In the genomic region with DNA sequence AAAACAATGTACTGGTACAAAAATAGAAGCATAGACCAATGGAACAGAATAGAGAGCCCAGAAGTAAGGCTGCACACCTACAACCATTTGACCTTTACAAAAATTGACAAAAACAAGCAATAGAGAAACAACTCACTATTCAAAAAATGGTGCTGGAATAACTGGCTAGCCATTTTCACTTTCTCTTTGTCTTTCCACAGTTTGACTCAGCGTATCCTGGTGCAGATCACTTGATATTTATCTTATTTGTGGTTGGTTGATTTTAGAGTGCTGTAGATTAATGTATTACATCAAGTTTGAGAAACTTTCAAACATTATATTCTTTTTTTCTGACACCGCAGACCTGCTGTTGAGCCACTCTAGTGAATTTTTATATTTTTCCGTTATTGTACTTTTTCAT, we compare ENCODE assay signal across 18 cellular contexts.
"Had no signal": no experiment of that assay in that cellular context is flagged by ENCODE, and none has a peak within 500 bp of the region (broad histone marks: within the 10 kb centered on the region; RNA-seq: fewer than 3 reads in every experiment).

No MANE protein-coding gene starts in this region.

- H3K4me3 ChIP-seq: adrenal gland, left lung, neural progenitor cell, ovary, right lobe of liver had no signal

- DNase-seq: activated CD4-positive, alpha-beta T cell treated with anti-CD3 and anti-CD28 coated beads, Interleukin-2, amount 50 U/mL, for 48 hours; activated CD8-positive, alpha-beta memory T cell treated with anti-CD3 and anti-CD28 coated beads, Interleukin-2, amount 10 ng/mL, durations not matched to agents 7 days and 5 days; activated effector memory CD4-positive, alpha-beta T cell treated with Interleukin-2 at 50 U/mL for 16 hours; activated naive CD4-positive, alpha-beta T cell treated with anti-CD3 and anti-CD28 coated beads, Interleukin-2, amount 50 U/mL, for 16 hours; activated T-cell treated with anti-CD3 and anti-CD28 coated beads, Interleukin-2, amount 50 U/mL, for 1 hour; adrenal gland; hypothalamus; kidney; left lung; mammary epithelial cell; naive B cell; ovary; right lobe of liver; stimulated activated naive CD8-positive, alpha-beta T cell treated with anti-CD3 and anti-CD28 coated beads, Interleukin-15, Interleukin-2, amounts not matched to agents 100 U/mL and 50 U/mL, for 24 hours had no signal

- H3K27ac Mint-ChIP-seq: activated CD8-positive, alpha-beta memory T cell treated with anti-CD3 and anti-CD28 coated beads, Interleukin-2, amount 10 ng/mL, durations not matched to agents 7 days and 5 days; naive B cell; neural progenitor cell; type B pancreatic cell had no signal

- H3K4me1 ChIP-seq: adrenal gland, left lung, neural progenitor cell, right lobe of liver had no signal

- H3K9me3 ChIP-seq: adrenal gland, ovary, right lobe of liver had no signal

- H3K9me3 Mint-ChIP-seq: type B pancreatic cell had no signal

- H2AFZ ChIP-seq: neural progenitor cell had no signal

- H3K4me3 Mint-ChIP-seq: activated CD8-positive, alpha-beta memory T cell treated with anti-CD3 and anti-CD28 coated beads, Interleukin-2, amount 10 ng/mL, durations not matched to agents 7 days and 5 days; naive B cell; neural progenitor cell; type B pancreatic cell had no signal

- H3K27me3 Mint-ChIP-seq: activated CD8-positive, alpha-beta memory T cell treated with anti-CD3 and anti-CD28 coated beads, Interleukin-2, amount 10 ng/mL, durations not matched to agents 7 days and 5 days; naive B cell; type B pancreatic cell had no signal

- H3K27ac ChIP-seq: adrenal gland, left lung, neural progenitor cell, ovary, right lobe of liver, VCaP had no signal

- H3K4me1 Mint-ChIP-seq: naive B cell, neural progenitor cell had no signal

- H3K36me3 ChIP-seq: adrenal gland, left lung, ovary, right lobe of liver had no signal

- FAIRE-seq: colon had no signal

- H3K9ac ChIP-seq: neural progenitor cell had no signal

- ATAC-seq: activated CD8-positive, alpha-beta memory T cell treated with anti-CD3 and anti-CD28 coated beads, Interleukin-2, amount 10 ng/mL, durations not matched to agents 7 days and 5 days; left lung; right lobe of liver; stimulated activated naive CD8-positive, alpha-beta T cell treated with anti-CD3 and anti-CD28 coated beads, Interleukin-15, Interleukin-2, amounts not matched to agents 100 U/mL and 50 U/mL, for 24 hours had no signal

- H3K27me3 ChIP-seq: adrenal gland, left lung, neural progenitor cell, ovary, right lobe of liver had no signal

- H3K36me3 Mint-ChIP-seq: activated CD8-positive, alpha-beta memory T cell treated with anti-CD3 and anti-CD28 coated beads, Interleukin-2, amount 10 ng/mL, durations not matched to agents 7 days and 5 days; naive B cell; neural progenitor cell; type B pancreatic cell had no signal

- H3K4me2 ChIP-seq: neural progenitor cell had no signal
